Comparison of ENCODE assay signal across 20 cellular contexts in genomic region chr1:91807921-91808620, GRCh38.
DNase-seq lines count a peak whose midpoint lies in the region; ATAC-seq and TF ChIP-seq lines count a peak whose summit lies in the region.
"Had no signal": no experiment of that assay in that cellular context is flagged by ENCODE, and none has a peak within 500 bp of the region (broad histone marks: within the 10 kb centered on the region; RNA-seq: fewer than 3 reads in every experiment).

No MANE protein-coding gene starts in this region.

- POLR2A ChIA-PET in CD4-positive, alpha-beta T cell (lab: Charles Lee) = no interaction called here
- POLR2A ChIA-PET in T-cell (lab: Charles Lee) = no interaction called here

- H2AFZ ChIP-seq in trophoblast cell (ENCODE audit: insufficient read depth, low read length, poor library complexity) = no peak overlapping the region
- H2AFZ ChIP-seq: GM23248 had no signal

- intact Hi-C loops in CD4-positive, alpha-beta T cell (cut with DNase I, micrococcal nuclease) = loop anchor here (5.0 to 10.0 kb wide), 3 partner anchors 79 to 497 kb away; partner anchors contain the start of genes CDC7 (in 1 of the 2) and TGFBR3 (in 1 of the 2)
- intact Hi-C loops in testis (cut with DNase I; ENCODE audit: low total_unique reads) = no loop called here

- H3K4me3 ChIP-seq in trophoblast cell (ENCODE audit: low read depth, low read length) (no peak overlapping the region), testis (no peak overlapping the region)
- H3K4me3 ChIP-seq: GM23248 had no signal

- H3K79me1 ChIP-seq in trophoblast cell (ENCODE audit: low read length) = no peaks in the 10 kb centered on the region

- H2BK120ac ChIP-seq in trophoblast cell (ENCODE audit: insufficient read depth, low read length, poor library complexity) = no peak overlapping the region

- ATAC-seq in CD4-positive, alpha-beta T cell (ENCODE audit: poor library complexity) = no peak
- no peak for ATAC-seq in T-cell (replicated peaks in 1 of 4)
- ATAC-seq in HG03571 (IDR thresholded peaks at IDR 0.05; ENCODE audit: unreplicated experiment) = no peak
- ATAC-seq: Panc1 had no signal

- H3K27me3 ChIP-seq in CD4-positive, alpha-beta T cell (ENCODE audit: control insufficient read depth, insufficient read depth, low read length) = no peaks in the 10 kb centered on the region
- no peaks in the 10 kb centered on the region for H3K27me3 ChIP-seq in trophoblast cell (ENCODE audit: insufficient read depth, low read length)
- no peaks in the 10 kb centered on the region for H3K27me3 ChIP-seq in testis
- H3K27me3 ChIP-seq: BE2C had no signal

- H4K12ac ChIP-seq in trophoblast cell (ENCODE audit: low read depth, low read length) = no peak overlapping the region

- CTCF ChIA-PET in CD4-positive, alpha-beta T cell (lab: Charles Lee) = no interaction called here
- CTCF ChIA-PET in T-cell (lab: Charles Lee) = interaction anchor here in 1 of 2 donors (0.6 kb wide), 1 partner anchor 1829 kb away, joined by 3 read pairs; no protein-coding TSS in a partner anchor

- TF ChIP-seq POLR2A in testis (IDR thresholded peaks at IDR 0.05) = no peak

- no peak overlapping the region for H3K18ac ChIP-seq in trophoblast cell (ENCODE audit: low read length)

- H3K4me1 ChIP-seq in trophoblast cell (ENCODE audit: control insufficient read depth in 1 of 2, insufficient read depth in 2 of 2, low read length in 2 of 2) (peaks cover 2 to 4% of the 10 kb centered on the region in 2 experiments), testis (peaks cover 41% of the 10 kb centered on the region)
- H3K4me1 ChIP-seq: BE2C had no signal

- no peak overlapping the region for H3K23ac ChIP-seq in trophoblast cell (ENCODE audit: low read length)

- peaks cover 66% of the 10 kb centered on the region for H3K4me1 Mint-ChIP-seq in CD4-positive, alpha-beta T cell (ENCODE audit: low read depth)
- H3K4me1 Mint-ChIP-seq in T-cell = peaks cover 55 to 84% (median 74%) of the 10 kb centered on the region in 3 donors
- peaks cover 95 to 100% of the 10 kb centered on the region in 2 donors for H3K4me1 Mint-ChIP-seq in immature natural killer cell

- H2BK5ac ChIP-seq in trophoblast cell (ENCODE audit: low read depth, low read length, poor library complexity) = no peak overlapping the region

- no peak overlapping the region for H2AK5ac ChIP-seq in trophoblast cell (ENCODE audit: low read length)

- no peak overlapping the region for H3K4me3 Mint-ChIP-seq in CD4-positive, alpha-beta T cell
- H3K4me3 Mint-ChIP-seq in T-cell (no peak overlapping the region), immature natural killer cell (peak overlapping the region in 1 of 5 donors; percentile 24)
- H3K4me3 Mint-ChIP-seq: H9, HFFc6 had no signal

- no peak overlapping the region for H3K14ac ChIP-seq in trophoblast cell (ENCODE audit: low read length)

- H3K36me3 ChIP-seq in trophoblast cell (ENCODE audit: control insufficient read depth in 1 of 2, insufficient read depth in 2 of 2, low read length in 2 of 2) (no peaks in the 10 kb centered on the region), testis (ENCODE audit: low read depth, missing control alignments) (no peaks in the 10 kb centered on the region)
- H3K36me3 ChIP-seq: BE2C had no signal

- no peaks in the 10 kb centered on the region for H3K9me3 Mint-ChIP-seq in CD4-positive, alpha-beta T cell
- H3K9me3 Mint-ChIP-seq in T-cell (no peaks in the 10 kb centered on the region), immature natural killer cell (no peaks in the 10 kb centered on the region)
- H3K9me3 Mint-ChIP-seq: H9, HFFc6 had no signal

- WGBS in trophoblast cell (ENCODE audit: extremely low coverage, insufficient coverage, insufficient read length) = no CpG with 5 or more reads among the region's 5 CpGs
- 89 to 97% methylated on average over 5 of the region's 5 CpGs for WGBS in testis, 2 donors

- DNase-seq in CD4-positive, alpha-beta T cell = no peak
- DNase-seq in T-cell (no peak), immature natural killer cell (no peak), trophoblast cell (peak; percentile 86 to 98), testis (no peak), NCI-H82 (lab: John Stamatoyannopoulos, UW) (no peak)
- DNase-seq: BE2C, Calu3, DMS153, H9, HFFc6, NCI-H1105, NCI-H2029 treated with DMSO at 0.1 percent for 48 hours, NCI-H345, NCI-H524, NCI-H774 had no signal

- peak overlapping the region; percentile 59 for H3K27ac Mint-ChIP-seq in CD4-positive, alpha-beta T cell
- H3K27ac Mint-ChIP-seq in T-cell (peak overlapping the region; percentile 8 to 36), immature natural killer cell (peak overlapping the region; percentile 42 to 86 (median 78))
- H3K27ac Mint-ChIP-seq: H9, HFFc6 had no signal

- no peak overlapping the region for H4K91ac ChIP-seq in trophoblast cell (ENCODE audit: low read depth, low read length)

- no peak overlapping the region for H3K4me2 ChIP-seq in trophoblast cell (ENCODE audit: low read length)

- H3K4ac ChIP-seq in trophoblast cell (ENCODE audit: low read depth, low read length) = no peak overlapping the region

- H2BK12ac ChIP-seq in trophoblast cell (ENCODE audit: low read length) = no peak overlapping the region

- TF ChIP-seq CTCF in CD4-positive, alpha-beta T cell (IDR thresholded peaks at IDR 0.05) = no peak
- no peak for TF ChIP-seq CTCF in testis (IDR thresholded peaks at IDR 0.05)

- H4K8ac ChIP-seq in trophoblast cell (ENCODE audit: low read depth, low read length) = no peak overlapping the region

- H3K9ac ChIP-seq in trophoblast cell (ENCODE audit: low read length) = no peak overlapping the region
- H3K9ac ChIP-seq: GM23248, KMS-11 had no signal

- H3K9me3 ChIP-seq in CD4-positive, alpha-beta T cell (ENCODE audit: control insufficient read depth, low read length) = no peaks in the 10 kb centered on the region
- H3K9me3 ChIP-seq in trophoblast cell (ENCODE audit: insufficient read depth, low read depth, low read length) (no peaks in the 10 kb centered on the region), testis (no peaks in the 10 kb centered on the region)
- H3K9me3 ChIP-seq: BE2C had no signal

- H3K27ac ChIP-seq in CD4-positive, alpha-beta T cell (ENCODE audit: low read depth, low read length) = no peak overlapping the region
- no peak overlapping the region for H3K27ac ChIP-seq in trophoblast cell (ENCODE audit: low read depth, low read length)
- no peak overlapping the region for H3K27ac ChIP-seq in testis
- H3K27ac ChIP-seq: GM23248, KMS-11 had no signal

- no peaks in the 10 kb centered on the region for H3K36me3 Mint-ChIP-seq in CD4-positive, alpha-beta T cell (ENCODE audit: low read depth)
- H3K36me3 Mint-ChIP-seq in T-cell = no peaks in the 10 kb centered on the region
- H3K36me3 Mint-ChIP-seq in immature natural killer cell = peaks cover 0 to 4% (median 3%) of the 10 kb centered on the region in 3 donors

- no peaks in the 10 kb centered on the region for H3K79me2 ChIP-seq in trophoblast cell (ENCODE audit: control insufficient read depth, insufficient read depth, low read length, poor library complexity)

- H3K27me3 Mint-ChIP-seq in CD4-positive, alpha-beta T cell = no peaks in the 10 kb centered on the region
- H3K27me3 Mint-ChIP-seq in T-cell = no peaks in the 10 kb centered on the region
- peaks cover 10 to 17% (median 11%) of the 10 kb centered on the region in 3 donors for H3K27me3 Mint-ChIP-seq in immature natural killer cell (ENCODE audit: low read depth in 3 of 3)

Comparison
In these comparisons a context has a peak if more than half of its experiments do, and no peak if none do; other contexts are left out.
1. DNase-seq: peak in trophoblast cell (2 of 2); none in CD4-positive, alpha-beta T cell (0 of 10), T-cell (0 of 34), immature natural killer cell (0 of 3), testis (single experiment) and NCI-H82 (single experiment).
2. H3K27ac Mint-ChIP-seq: peak in every context shown above with its lines; median percentile 78 in immature natural killer cell; 59 in CD4-positive, alpha-beta T cell; 22 in T-cell.